8 cellular contexts compared by ENCODE assay signal in the genomic region with DNA sequence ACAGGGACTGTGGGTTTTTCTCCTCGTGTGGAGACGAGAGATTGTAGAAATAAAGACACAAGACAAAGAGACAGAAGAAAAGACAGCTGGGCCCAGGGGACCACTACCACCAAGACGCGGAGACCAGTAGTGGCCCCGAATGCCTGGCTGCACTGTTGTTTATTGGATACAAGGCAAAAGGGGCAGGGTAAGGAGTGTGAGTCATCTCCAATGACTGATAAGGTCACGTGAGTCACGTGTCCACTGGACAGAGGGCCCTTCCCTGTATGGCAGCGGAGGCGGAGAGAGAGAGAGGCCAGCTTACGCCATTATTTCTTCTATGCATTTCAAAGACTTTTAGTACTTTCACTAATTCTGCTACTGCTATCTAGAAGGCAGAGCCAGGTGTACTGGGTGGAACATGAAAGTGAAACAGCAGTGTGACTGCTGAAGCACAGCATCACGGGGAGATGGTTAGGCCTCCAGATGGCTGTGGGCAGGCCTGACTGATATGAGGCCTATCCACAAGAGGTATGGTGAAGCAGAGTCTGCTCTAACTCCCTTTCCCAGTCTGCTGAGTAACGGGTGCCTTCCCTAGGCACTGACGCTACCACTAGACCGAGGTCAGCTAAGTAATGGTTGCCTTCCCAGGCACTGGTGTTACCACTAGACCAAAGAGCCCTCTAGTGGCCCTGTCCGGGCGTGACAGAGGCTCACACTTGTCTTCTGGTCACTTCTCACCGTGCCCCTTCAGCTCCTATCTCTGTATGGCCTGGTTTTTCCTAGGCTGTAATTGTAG. TPM values are rescaled to one million over a fixed set of nuclear protein-coding genes. Genes with fewer than 3 reads are reported as not detected.
A peak's percentile ranks its signal among the peaks of the same experiment; 100 is the strongest.
DNase-seq lines count a peak whose midpoint lies in the region; TF ChIP-seq lines count a peak whose summit lies in the region.
"Not testable (repeated sequence)": the region's sequence is repeated elsewhere in the genome, so short reads cannot be mapped to it uniquely, and the experiment has no call there.

No MANE protein-coding gene starts in this region.

- peak overlapping the region in 1 of 2 experiments; percentile 16; a peak in 1 of 5 replicates for H3K4me3 Mint-ChIP-seq in H9
- H3K4me3 Mint-ChIP-seq in activated T-helper 1 cell treated with anti-CD3 and anti-CD28 coated beads, Interleukin-12 subunit alpha, Interleukin-12 subunit beta, Interleukin-2, Interleukin-4 antibody, amounts not matched to agents 30 ng/mL and 10 ng/mL and 1 ng/mL, durations not matched to agents 14 hours and 24 hours and 36 hours, result peak overlapping the region; percentile 78
- H3K4me3 Mint-ChIP-seq in nephron progenitor cell, result not testable (repeated sequence)

- TF ChIP-seq CTCF in GM10266 (IDR thresholded peaks at IDR 0.05; ENCODE audit: control insufficient read depth, insufficient read depth, low read depth, missing control alignments) (peak; percentile 68), H9 (conservative IDR thresholded peaks at IDR 0.05) (peak; percentile 85), fibroblast of lung (conservative IDR thresholded peaks at IDR 0.05 in 1 of 2, IDR thresholded peaks at IDR 0.05 in 1 of 2; ENCODE audit: low read depth in 1 of 2, low read length in 2 of 2) (peak; percentile 31 to 71), nephron progenitor cell (IDR thresholded peaks at IDR 0.05) (peak; percentile 62)

- H3K27me3 ChIP-seq in H9 (ENCODE audit: insufficient read depth, low read length); fibroblast of lung (ENCODE audit: control insufficient read depth, insufficient read depth, low read length): not testable (repeated sequence)

- not testable (repeated sequence) for H3K23me2 ChIP-seq in H9 (ENCODE audit: insufficient read length, low read depth, low read length, poor library complexity, severe bottlenecking)

- not testable (repeated sequence) for H4K8ac ChIP-seq in H9 (replicated peaks; ENCODE audit: insufficient read length, low read depth, low read length)

- WGBS in H9 (ENCODE audit: extremely low coverage, insufficient read length, low lambda C conversion rate), result no CpG with 5 or more reads among the region's 17 CpGs

- H3K36me3 Mint-ChIP-seq in H9 (ENCODE audit: insufficient read depth in 1 of 3, low read depth in 3 of 3) (peaks cover 18 to 33% (median 22%) of the 10 kb centered on the region in 3 experiments), nephron progenitor cell (ENCODE audit: low read depth) (peaks cover 59% of the 10 kb centered on the region)
- peaks cover 31% of the 10 kb centered on the region for H3K36me3 Mint-ChIP-seq in activated T-helper 1 cell treated with anti-CD3 and anti-CD28 coated beads, Interleukin-12 subunit alpha, Interleukin-12 subunit beta, Interleukin-2, Interleukin-4 antibody, amounts not matched to agents 30 ng/mL and 10 ng/mL and 1 ng/mL, durations not matched to agents 14 hours and 24 hours and 36 hours (ENCODE audit: low read depth)

- not testable (repeated sequence) for H3K79me2 ChIP-seq in H9 (ENCODE audit: insufficient read depth, low read length); fibroblast of lung (ENCODE audit: control insufficient read depth, insufficient read depth, low read length)

- not testable (repeated sequence) for H3K9ac ChIP-seq in H9 (ENCODE audit: extremely low read depth, insufficient read length, low read length); fibroblast of lung (ENCODE audit: insufficient read depth, low read length)

- H3K27me3 Mint-ChIP-seq in H9 (ENCODE audit: low read depth); activated T-helper 1 cell treated with anti-CD3 and anti-CD28 coated beads, Interleukin-12 subunit alpha, Interleukin-12 subunit beta, Interleukin-2, Interleukin-4 antibody, amounts not matched to agents 30 ng/mL and 10 ng/mL and 1 ng/mL, durations not matched to agents 14 hours and 24 hours and 36 hours (ENCODE audit: insufficient read depth): not testable (repeated sequence)
- peaks cover 13% of the 10 kb centered on the region for H3K27me3 Mint-ChIP-seq in nephron progenitor cell (ENCODE audit: low read depth, poor library complexity)

- not testable (repeated sequence) for H3K27ac ChIP-seq in H9 (ENCODE audit: insufficient read length, low read depth, low read length); fibroblast of lung (ENCODE audit: insufficient read depth, low read length); substantia nigra (ENCODE audit: low read depth, low read length, poor library complexity, severe bottlenecking)
- H3K27ac ChIP-seq in KOPT-K1 (ENCODE audit: low read depth, low read length, poor library complexity, severe bottlenecking), result peak overlapping the region; percentile 55

- H2BK120ac ChIP-seq in H9 (ENCODE audit: low read depth, low read length, poor library complexity, severe bottlenecking), result not testable (repeated sequence)

- not testable (repeated sequence) for H3K79me1 ChIP-seq in H9 (ENCODE audit: insufficient read depth, low read depth, low read length, poor library complexity, severe bottlenecking)

- H3K9me3 ChIP-seq in H9 (ENCODE audit: control insufficient read depth, low read depth, low read length); KOPT-K1 (ENCODE audit: insufficient read depth, low read length, poor library complexity, severe bottlenecking); fibroblast of lung (ENCODE audit: control insufficient read depth, insufficient read depth, low read depth, low read length): not testable (repeated sequence)

- H3K23ac ChIP-seq in H9 (ENCODE audit: insufficient read length, low read depth, low read length), result not testable (repeated sequence)

- not testable (repeated sequence) for H2BK15ac ChIP-seq in H9 (ENCODE audit: low read depth, low read length)

- not testable (repeated sequence) for H3K14ac ChIP-seq in H9 (ENCODE audit: insufficient read depth, low read length)

- DNase-seq in GM10266 (ENCODE audit: extremely low spot score) (peak; percentile 64), H9 (peak; percentile 82), RPMI8226 (peak; percentile 92), fibroblast of lung (ENCODE audit: low read depth in 2 of 2) (peak; percentile 45 to 54), nephron progenitor cell (peak; percentile 65), substantia nigra (lab: John Stamatoyannopoulos, UW) (peak in 27 of 49 donors; percentile 18 to 70 (median 45))
- DNase-seq in activated T-helper 1 cell treated with anti-CD3 and anti-CD28 coated beads, Interleukin-12 subunit alpha, Interleukin-12 subunit beta, Interleukin-2, Interleukin-4 antibody, amounts not matched to agents 30 ng/mL and 10 ng/mL and 1 ng/mL, durations not matched to agents 14 hours and 24 hours and 36 hours (ENCODE audit: low spot score), result peak; percentile 76

- not testable (repeated sequence) for H2BK20ac ChIP-seq in H9 (ENCODE audit: low read depth, low read length, poor library complexity, severe bottlenecking)

- H3K27ac Mint-ChIP-seq in H9, nephron progenitor cell: not testable (repeated sequence)
- peak overlapping the region; percentile 89 for H3K27ac Mint-ChIP-seq in activated T-helper 1 cell treated with anti-CD3 and anti-CD28 coated beads, Interleukin-12 subunit alpha, Interleukin-12 subunit beta, Interleukin-2, Interleukin-4 antibody, amounts not matched to agents 30 ng/mL and 10 ng/mL and 1 ng/mL, durations not matched to agents 14 hours and 24 hours and 36 hours

- not testable (repeated sequence) for H2AK5ac ChIP-seq in H9 (ENCODE audit: insufficient read length, low read length)

- intact Hi-C loops in activated T-helper 1 cell treated with anti-CD3 and anti-CD28 coated beads, Interleukin-12 subunit alpha, Interleukin-12 subunit beta, Interleukin-2, Interleukin-4 antibody, amounts not matched to agents 30 ng/mL and 10 ng/mL and 1 ng/mL, durations not matched to agents 14 hours and 24 hours and 36 hours (cut with micrococcal nuclease), result loop anchor here (1.0 to 5.0 kb wide), 15 partner anchors 9 to 876 kb away; partner anchors contain the start of genes AFDN, CEP43 and RPS6KA2

- not testable (repeated sequence) for H2BK12ac ChIP-seq in H9 (ENCODE audit: insufficient read length, low read depth, low read length)

- not testable (repeated sequence) for H3K4ac ChIP-seq in H9 (ENCODE audit: low read depth, low read length)

- H3K9me3 Mint-ChIP-seq in H9, result peaks cover 0 to 12% of the 10 kb centered on the region in 2 experiments; a peak in 2 of 5 replicates
- not testable (repeated sequence) for H3K9me3 Mint-ChIP-seq in activated T-helper 1 cell treated with anti-CD3 and anti-CD28 coated beads, Interleukin-12 subunit alpha, Interleukin-12 subunit beta, Interleukin-2, Interleukin-4 antibody, amounts not matched to agents 30 ng/mL and 10 ng/mL and 1 ng/mL, durations not matched to agents 14 hours and 24 hours and 36 hours; nephron progenitor cell

- not testable (repeated sequence) for H3T11ph ChIP-seq in H9 (ENCODE audit: low read length)

- not testable (repeated sequence) for H3K4me3 ChIP-seq in fibroblast of lung (replicated peaks in 1 of 4; ENCODE audit: control extremely low read depth in 1 of 4, insufficient read depth in 1 of 4, low read depth in 3 of 4, low read length in 4 of 4)

- H2BK5ac ChIP-seq in H9 (ENCODE audit: insufficient read length, low read length), result not testable (repeated sequence)

- H2AFZ ChIP-seq in H9 (ENCODE audit: low read length), result not testable (repeated sequence)
- H2AFZ ChIP-seq in fibroblast of lung (ENCODE audit: low read length), result peak overlapping the region; percentile 59

- H3K4me2 ChIP-seq in H9 (ENCODE audit: insufficient read depth, insufficient read length, low read length); fibroblast of lung (ENCODE audit: extremely low read depth, insufficient read depth, low read length): not testable (repeated sequence)

- H3K4me1 Mint-ChIP-seq in H9 (peaks cover 20 to 26% of the 10 kb centered on the region in 2 experiments), nephron progenitor cell (peaks cover 42% of the 10 kb centered on the region)
- peaks cover 56% of the 10 kb centered on the region for H3K4me1 Mint-ChIP-seq in activated T-helper 1 cell treated with anti-CD3 and anti-CD28 coated beads, Interleukin-12 subunit alpha, Interleukin-12 subunit beta, Interleukin-2, Interleukin-4 antibody, amounts not matched to agents 30 ng/mL and 10 ng/mL and 1 ng/mL, durations not matched to agents 14 hours and 24 hours and 36 hours (ENCODE audit: low read depth)

- not testable (repeated sequence) for H3K4me1 ChIP-seq in H9 (ENCODE audit: insufficient read depth, low read length); fibroblast of lung (ENCODE audit: control insufficient read depth, extremely low read depth, insufficient read depth, low read length)

- peaks cover 28% of the 10 kb centered on the region for H3K36me3 ChIP-seq in KOPT-K1 (ENCODE audit: insufficient read depth, low read length)
- not testable (repeated sequence) for H3K36me3 ChIP-seq in fibroblast of lung (ENCODE audit: control insufficient read depth, insufficient read depth, low read length)

- H4K5ac ChIP-seq in H9 (ENCODE audit: insufficient read length, low read depth, low read length), result not testable (repeated sequence)

- H4K20me1 ChIP-seq in H9 (ENCODE audit: control insufficient read depth, insufficient read depth, insufficient read length); fibroblast of lung (ENCODE audit: control insufficient read depth, extremely low read depth, insufficient read depth, low read length): not testable (repeated sequence)

- H3K56ac ChIP-seq in H9 (ENCODE audit: insufficient read length, low read depth, low read length), result not testable (repeated sequence)

- H3K18ac ChIP-seq in H9 (ENCODE audit: insufficient read length, low read depth, low read length), result not testable (repeated sequence)

- not testable (repeated sequence) for H4K91ac ChIP-seq in H9 (ENCODE audit: insufficient read length, low read depth, low read length)

RNA-seq across cellular contexts. Expression of gene RNASET2, which starts 5.3 kb away (rescaled TPM):
- 28.2 and 29.2 TPM in 2 replicates for total RNA-seq in H9 (2021)
- 99.5 TPM in 2 replicates for total RNA-seq in activated T-helper 1 cell treated with anti-CD3 and anti-CD28 coated beads, Interleukin-12 subunit alpha, Interleukin-12 subunit beta, Interleukin-2, Interleukin-4 antibody, amounts not matched to agents 30 ng/mL and 10 ng/mL and 1 ng/mL, durations not matched to agents 14 hours and 24 hours and 36 hours
- 18.0 and 24.7 TPM in 2 replicates for total RNA-seq in fibroblast of lung
- polyA plus RNA-seq in fibroblast of lung, result 12.9 and 13.0 TPM in 2 replicates
- polyA plus RNA-seq in fibroblast of lung (2012), result 12.0 and 13.1 TPM in 2 replicates
- polyA minus RNA-seq in fibroblast of lung (ENCODE audit: low replicate concordance), result 6.4 and 7.7 TPM in 2 replicates

RNA-seq across cellular contexts. Expression of gene CEP43, which starts 48.1 kb away (rescaled TPM):
- total RNA-seq in H9 (2021), result 33.6 and 35.4 TPM in 2 replicates
- total RNA-seq in activated T-helper 1 cell treated with anti-CD3 and anti-CD28 coated beads, Interleukin-12 subunit alpha, Interleukin-12 subunit beta, Interleukin-2, Interleukin-4 antibody, amounts not matched to agents 30 ng/mL and 10 ng/mL and 1 ng/mL, durations not matched to agents 14 hours and 24 hours and 36 hours, result 18.8 and 21.4 TPM in 2 replicates
- total RNA-seq in fibroblast of lung, result 18.0 and 26.5 TPM in 2 replicates
- 11.2 and 16.5 TPM in 2 replicates for polyA plus RNA-seq in fibroblast of lung
- polyA plus RNA-seq in fibroblast of lung (2012), result 7.5 and 10.6 TPM in 2 replicates
- 0.27 and 1.4 TPM in 2 replicates for polyA minus RNA-seq in fibroblast of lung (ENCODE audit: low replicate concordance)
